In genomic region chr7:341841-342638, GRCh38 we compare ENCODE assay signal across 2 cellular contexts.
TF ChIP-seq lines count a peak whose summit lies in the region.

No MANE protein-coding gene starts in this region.

TF ChIP-seq in WTC11, 78 proteins besides CTCF, POLR2A, EP300 and RAD21:
- no peak for TF ChIP-seq AR (CRISPR knock-in tag; IDR thresholded peaks at IDR 0.05)
- TF ChIP-seq GTF2I (CRISPR knock-in tag; conservative IDR thresholded peaks at IDR 0.05), result no peak
- no peak for TF ChIP-seq STAT6 (CRISPR knock-in tag; conservative IDR thresholded peaks at IDR 0.05; ENCODE audit: low read depth)
- TF ChIP-seq SMAD3 (CRISPR knock-in tag; IDR thresholded peaks at IDR 0.05; ENCODE audit: borderline replicate concordance), result no peak
- no peak for TF ChIP-seq MYBL2 (CRISPR knock-in tag; IDR thresholded peaks at IDR 0.05)
- TF ChIP-seq ETV6 (CRISPR knock-in tag; IDR thresholded peaks at IDR 0.05), result no peak
- no peak for TF ChIP-seq NR3C1 (CRISPR knock-in tag; conservative IDR thresholded peaks at IDR 0.05; ENCODE audit: low read depth)
- no peak for TF ChIP-seq FOXP1 (CRISPR knock-in tag; IDR thresholded peaks at IDR 0.05; ENCODE audit: borderline replicate concordance)
- no peak for TF ChIP-seq ZNF425 (CRISPR knock-in tag; conservative IDR thresholded peaks at IDR 0.05)
TF ChIP-seq in WTC11: peak in this region for 0.

TF ChIP-seq in GM23338, 12 proteins besides CTCF, POLR2A, EP300 and RAD21 (continued from another document):
- TF ChIP-seq ZNF462 (CRISPR knock-in tag; IDR thresholded peaks at IDR 0.05), result no peak
- TF ChIP-seq POLR2AphosphoS5 (IDR thresholded peaks at IDR 0.05; ENCODE audit: low read depth), result no peak
- no peak for TF ChIP-seq CREB1 (CRISPR knock-in tag; IDR thresholded peaks at IDR 0.05; ENCODE audit: low read depth)
- no peak for TF ChIP-seq ZNF114 (CRISPR knock-in tag; IDR thresholded peaks at IDR 0.05)
- no peak for TF ChIP-seq JUNB (IDR thresholded peaks at IDR 0.05; ENCODE audit: unreplicated experiment)
- TF ChIP-seq REST (IDR thresholded peaks at IDR 0.05; ENCODE audit: unreplicated experiment), result no peak
- TF ChIP-seq EZH2phosphoT487 (IDR thresholded peaks at IDR 0.05; ENCODE audit: unreplicated experiment), result no peak
- TF ChIP-seq ZNF331 (CRISPR knock-in tag; IDR thresholded peaks at IDR 0.05; ENCODE audit: low read depth), result no peak
TF ChIP-seq in GM23338: peak in this region for 0.
